8 cellular contexts compared by ENCODE assay signal in the genomic region with DNA sequence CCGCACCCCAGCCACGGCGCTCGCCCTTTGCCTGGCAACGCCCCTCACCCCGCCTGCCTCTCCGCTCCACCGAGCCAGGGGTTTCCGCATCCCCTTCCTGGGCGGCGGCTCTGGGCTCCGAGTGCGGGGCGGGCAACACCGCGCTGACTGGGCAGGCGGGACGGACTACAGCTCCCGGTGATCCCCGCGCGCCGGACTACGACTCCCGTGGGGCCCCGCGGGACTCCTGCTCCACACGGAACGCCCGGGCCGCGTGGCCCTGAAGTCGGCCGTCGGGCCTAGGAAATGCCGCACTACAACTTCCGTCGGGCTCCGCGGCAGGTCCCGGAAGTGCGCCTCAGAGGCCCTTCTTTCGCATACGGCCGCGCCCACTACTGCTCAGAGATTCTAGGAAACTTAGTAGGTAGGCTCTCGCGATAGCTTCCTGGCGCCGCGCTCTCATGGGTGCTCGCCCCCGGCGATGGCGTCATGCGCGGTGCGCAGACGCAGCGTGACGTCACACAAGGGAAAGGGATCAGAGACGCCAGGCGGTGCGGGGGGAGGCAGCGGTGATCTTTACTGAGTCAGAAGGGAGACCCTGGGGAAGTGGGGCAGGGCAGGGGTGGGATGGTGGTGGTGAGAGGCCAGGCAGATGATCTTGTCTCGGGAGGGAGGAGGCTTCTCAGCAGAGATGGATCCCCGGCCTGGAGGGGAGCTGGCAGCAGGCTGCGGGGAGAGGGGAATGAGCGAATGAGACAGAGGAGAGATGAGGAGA. TPM values are rescaled to one million over a fixed set of nuclear protein-coding genes. Genes with fewer than 3 reads are reported as not detected.
A peak's percentile ranks its signal among the peaks of the same experiment; 100 is the strongest.
DNase-seq lines count a peak whose midpoint lies in the region; ATAC-seq and TF ChIP-seq lines count a peak whose summit lies in the region.

A gene with protein sequence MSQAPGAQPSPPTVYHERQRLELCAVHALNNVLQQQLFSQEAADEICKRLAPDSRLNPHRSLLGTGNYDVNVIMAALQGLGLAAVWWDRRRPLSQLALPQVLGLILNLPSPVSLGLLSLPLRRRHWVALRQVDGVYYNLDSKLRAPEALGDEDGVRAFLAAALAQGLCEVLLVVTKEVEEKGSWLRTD (minus strand): TSS at position 123 of the 754 bp plus-strand sequence. CDS start 760 bp downstream, outside the sequence.

- DNase-seq in DMS79 (lab: John Stamatoyannopoulos, UW), result peak; percentile 97
- DNase-seq in Karpas-422, result peak; percentile 100
- peak; percentile 99 for DNase-seq in RKO (ENCODE audit: low spot score)
- peak; percentile 95 for DNase-seq in activated T-helper 1 cell treated with Interleukin-2 at 50 U/mL for 16 hours (ENCODE audit: low read depth)
- peak; percentile 100 for DNase-seq in esophagus muscularis mucosa (ENCODE audit: extremely low spot score)
- peak; percentile 97 to 98 for DNase-seq in stimulated activated CD8-positive, alpha-beta memory T cell treated with anti-CD3 and anti-CD28 coated beads, Interleukin-7, amount 100 ng/mL, for 4 hours (ENCODE audit: low read depth in 2 of 2)

- 2% methylated on average over 39 of the region's 69 CpGs for WGBS in esophagus muscularis mucosa

- peak; percentile 90 for ATAC-seq in GM21786 (IDR thresholded peaks at IDR 0.05; ENCODE audit: unreplicated experiment)

- no peaks in the 10 kb centered on the region for H3K9me2 ChIP-seq in Karpas-422 (replicated peaks; ENCODE audit: insufficient read depth, low read length)

- H3K9me3 ChIP-seq in Karpas-422 (ENCODE audit: low read length), result no peaks in the 10 kb centered on the region
- H3K9me3 ChIP-seq in esophagus muscularis mucosa, result no peaks in the 10 kb centered on the region
- H3K9me3 ChIP-seq in muscle layer of duodenum (ENCODE audit: control insufficient read depth in 1 of 2, low read length in 2 of 2), result no peaks in the 10 kb centered on the region

- TF ChIP-seq CTCF in esophagus muscularis mucosa (IDR thresholded peaks at IDR 0.05), result peak in 2 of 3 experiments; percentile 6 to 35

- peak within 1 kb of the TSS; percentile 78 for H3K9ac ChIP-seq in Karpas-422 (ENCODE audit: low read length)

- intact Hi-C loops in esophagus muscularis mucosa (cut with DNase I), result no loop called here

- H3K36me3 ChIP-seq in Karpas-422 (ENCODE audit: insufficient read depth, low read length) (no peaks in the 10 kb centered on the region), esophagus muscularis mucosa (peaks cover 0 to 11% (median 2%) of the 10 kb centered on the region in 4 donors), muscle layer of duodenum (ENCODE audit: control insufficient read depth in 1 of 2, insufficient read depth in 2 of 2, low read length in 2 of 2) (no peaks in the 10 kb centered on the region)

- H3K4me2 ChIP-seq in Karpas-422 (ENCODE audit: low read depth, low read length, poor library complexity, severe bottlenecking), result peak within 1 kb of the TSS; percentile 78

- peak within 1 kb of the TSS; percentile 77 for H3K4me3 ChIP-seq in Karpas-422 (ENCODE audit: low read length)
- H3K4me3 ChIP-seq in esophagus muscularis mucosa, result peak within 1 kb of the TSS; percentile 65 to 87 (median 72)
- H3K4me3 ChIP-seq in muscle layer of duodenum (ENCODE audit: low read depth in 1 of 2, low read length in 2 of 2), result peak within 1 kb of the TSS; percentile 85 to 89

- no peak for TF ChIP-seq EP300 in esophagus muscularis mucosa (IDR thresholded peaks at IDR 0.05)

- no peaks in the 10 kb centered on the region for H3K27me3 ChIP-seq in Karpas-422 (ENCODE audit: low read length)
- peaks cover 0 to 21% (median 0%) of the 10 kb centered on the region in 4 donors for H3K27me3 ChIP-seq in esophagus muscularis mucosa
- no peaks in the 10 kb centered on the region for H3K27me3 ChIP-seq in muscle layer of duodenum (ENCODE audit: low read depth, low read length)

- peak; percentile 67 for TF ChIP-seq POLR2A in esophagus muscularis mucosa (IDR thresholded peaks at IDR 0.05; ENCODE audit: low read depth)

- H4K20me1 ChIP-seq in Karpas-422 (ENCODE audit: insufficient read depth, low read depth, low read length), result no peaks in the 10 kb centered on the region

- H3K27ac ChIP-seq in Karpas-422 (ENCODE audit: low read length) (peak within 1 kb of the TSS; percentile 12; the same call in 1 of the 2 replicates), esophagus muscularis mucosa (replicated peaks in 1 of 4) (peak within 1 kb of the TSS; percentile 75 to 81 (median 77)), muscle layer of duodenum (ENCODE audit: low read length) (peak within 1 kb of the TSS; percentile 72)

- H3K4me1 ChIP-seq in Karpas-422 (ENCODE audit: low read length) (peaks cover 16% of the 10 kb centered on the region), esophagus muscularis mucosa (peaks cover 17 to 25% (median 22%) of the 10 kb centered on the region in 4 donors), muscle layer of duodenum (ENCODE audit: control insufficient read depth in 1 of 2, insufficient read depth in 2 of 2, low read length in 2 of 2) (peaks cover 4 to 14% of the 10 kb centered on the region in 2 donors)

- H2AFZ ChIP-seq in Karpas-422 (ENCODE audit: low read length), result peak within 1 kb of the TSS; percentile 66

- H3K79me2 ChIP-seq in Karpas-422 (ENCODE audit: low read length), result no peaks in the 10 kb centered on the region; the same call in 1 of the 2 replicates

RNA-seq across cellular contexts. Expression of the gene that starts here (rescaled TPM):
- total RNA-seq in Karpas-422 (2014; rRNA removed; shearing (Covaris generic); ENCODE audit: low replicate concordance), result 15.8 and 42.3 TPM in 2 replicates
- total RNA-seq in esophagus muscularis mucosa, result 10 to 100 TPM; 31.3 to 59.4 (median 42.9) TPM

Comparison
In these comparisons a context has a peak if more than half of its experiments do, and no peak if none do; other contexts are left out.
1. Peak in every context shown above with its lines: DNase-seq, ATAC-seq, H3K4me3 ChIP-seq and H3K27ac ChIP-seq.
2. H3K27ac ChIP-seq: peak in every context shown above with its lines; median percentile 77 in esophagus muscularis mucosa; 72 in muscle layer of duodenum; 12 in Karpas-422.